In the genomic region with DNA sequence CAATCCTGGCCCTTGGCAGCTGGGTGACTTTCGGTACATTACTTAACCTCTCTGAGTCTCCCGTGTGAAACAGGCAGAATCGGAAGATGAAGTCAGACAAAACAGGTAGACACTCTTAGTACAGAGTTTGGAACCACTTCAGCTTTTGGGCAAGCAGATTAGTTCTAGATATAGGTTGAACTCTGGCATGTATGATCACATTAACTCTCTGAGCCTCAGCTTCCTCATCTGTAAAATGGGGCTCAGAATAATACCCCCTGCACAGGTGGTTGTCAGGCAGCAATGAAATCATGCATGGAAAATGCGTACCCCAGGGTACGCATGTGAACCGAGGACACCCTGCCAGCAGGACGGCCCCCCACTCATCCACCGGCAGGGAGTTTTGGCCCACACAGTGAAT, we compare ENCODE assay signal across 20 cellular contexts.
"Had no signal": no experiment of that assay in that cellular context is flagged by ENCODE, and none has a peak within 500 bp of the region (broad histone marks: within the 10 kb centered on the region; RNA-seq: fewer than 3 reads in every experiment).

No MANE protein-coding gene starts in this region.

- H3K36me3 Mint-ChIP-seq: activated naive CD4-positive, alpha-beta T cell treated with anti-CD3 and anti-CD28 coated beads, Interleukin-2, amount 50 U/mL, for 24 hours; mesothelial cell of epicardium; naive B cell; stimulated activated effector memory CD8-positive, alpha-beta T cell treated with anti-CD3 and anti-CD28 coated beads, Interleukin-12 subunit alpha, Interleukin-12 subunit beta, amount 100 ng/mL, for 72 hours had no signal

- H3K4me3 ChIP-seq: adrenal gland, right atrium auricular region, thyroid gland had no signal

- H3K9me3 ChIP-seq: adrenal gland, right atrium auricular region, thyroid gland had no signal

- ATAC-seq: stimulated activated effector memory CD8-positive, alpha-beta T cell treated with anti-CD3 and anti-CD28 coated beads, Interleukin-12 subunit alpha, Interleukin-12 subunit beta, amount 100 ng/mL, for 72 hours had no signal

- H3K27ac Mint-ChIP-seq: activated naive CD4-positive, alpha-beta T cell treated with anti-CD3 and anti-CD28 coated beads, Interleukin-2, amount 50 U/mL, for 24 hours; dendritic cell treated with granulocyte-macrophage colony-stimulating factor and Interleukin-4, amounts not matched to agents 40 ng/mL and 50 ng/mL, for 4 days; mesothelial cell of epicardium; stimulated activated effector memory CD8-positive, alpha-beta T cell treated with anti-CD3 and anti-CD28 coated beads, Interleukin-12 subunit alpha, Interleukin-12 subunit beta, amount 100 ng/mL, for 72 hours had no signal

- H3K27me3 ChIP-seq: adrenal gland, right atrium auricular region, thyroid gland had no signal

- H3K4me3 Mint-ChIP-seq: activated naive CD4-positive, alpha-beta T cell treated with anti-CD3 and anti-CD28 coated beads, Interleukin-2, amount 50 U/mL, for 24 hours; dendritic cell treated with granulocyte-macrophage colony-stimulating factor and Interleukin-4, amounts not matched to agents 40 ng/mL and 50 ng/mL, for 4 days; mesothelial cell of epicardium; naive B cell; stimulated activated effector memory CD8-positive, alpha-beta T cell treated with anti-CD3 and anti-CD28 coated beads, Interleukin-12 subunit alpha, Interleukin-12 subunit beta, amount 100 ng/mL, for 72 hours had no signal

- H3K4me1 ChIP-seq: adrenal gland, thyroid gland had no signal

- H3K4me1 Mint-ChIP-seq: activated naive CD4-positive, alpha-beta T cell treated with anti-CD3 and anti-CD28 coated beads, Interleukin-2, amount 50 U/mL, for 24 hours; mesothelial cell of epicardium; naive B cell; stimulated activated effector memory CD8-positive, alpha-beta T cell treated with anti-CD3 and anti-CD28 coated beads, Interleukin-12 subunit alpha, Interleukin-12 subunit beta, amount 100 ng/mL, for 72 hours had no signal

- DNase-seq: activated CD4-positive, alpha-beta T cell treated with anti-CD3 and anti-CD28 coated beads, Interleukin-2, amount 50 U/mL, for 4 hours; activated CD4-positive, CD25-positive, alpha-beta regulatory T cell treated with anti-CD3 and anti-CD28 coated beads, Interleukin-2, amount 50 U/mL, for 72 hours; activated gamma-delta T cell; adrenal gland; effector CD8-positive, alpha-beta T cell; foreskin fibroblast; hypothalamus; islet precursor cell; naive B cell; small intestine; stimulated activated CD4-positive, alpha-beta T cell treated with anti-CD3 and anti-CD28 coated beads, Interleukin-4, amount 100 ng/mL, for 24 hours; SW 1271; T-helper 2 cell had no signal

- H3K27ac ChIP-seq: adrenal gland, right atrium auricular region, thyroid gland, VCaP had no signal

- H3K9me3 Mint-ChIP-seq: activated naive CD4-positive, alpha-beta T cell treated with anti-CD3 and anti-CD28 coated beads, Interleukin-2, amount 50 U/mL, for 24 hours; dendritic cell treated with granulocyte-macrophage colony-stimulating factor and Interleukin-4, amounts not matched to agents 40 ng/mL and 50 ng/mL, for 4 days; mesothelial cell of epicardium; stimulated activated effector memory CD8-positive, alpha-beta T cell treated with anti-CD3 and anti-CD28 coated beads, Interleukin-12 subunit alpha, Interleukin-12 subunit beta, amount 100 ng/mL, for 72 hours had no signal

- H3K36me3 ChIP-seq: adrenal gland, right atrium auricular region, thyroid gland had no signal
